Comparison of ENCODE assay signal across 9 cellular contexts in the genomic region with DNA sequence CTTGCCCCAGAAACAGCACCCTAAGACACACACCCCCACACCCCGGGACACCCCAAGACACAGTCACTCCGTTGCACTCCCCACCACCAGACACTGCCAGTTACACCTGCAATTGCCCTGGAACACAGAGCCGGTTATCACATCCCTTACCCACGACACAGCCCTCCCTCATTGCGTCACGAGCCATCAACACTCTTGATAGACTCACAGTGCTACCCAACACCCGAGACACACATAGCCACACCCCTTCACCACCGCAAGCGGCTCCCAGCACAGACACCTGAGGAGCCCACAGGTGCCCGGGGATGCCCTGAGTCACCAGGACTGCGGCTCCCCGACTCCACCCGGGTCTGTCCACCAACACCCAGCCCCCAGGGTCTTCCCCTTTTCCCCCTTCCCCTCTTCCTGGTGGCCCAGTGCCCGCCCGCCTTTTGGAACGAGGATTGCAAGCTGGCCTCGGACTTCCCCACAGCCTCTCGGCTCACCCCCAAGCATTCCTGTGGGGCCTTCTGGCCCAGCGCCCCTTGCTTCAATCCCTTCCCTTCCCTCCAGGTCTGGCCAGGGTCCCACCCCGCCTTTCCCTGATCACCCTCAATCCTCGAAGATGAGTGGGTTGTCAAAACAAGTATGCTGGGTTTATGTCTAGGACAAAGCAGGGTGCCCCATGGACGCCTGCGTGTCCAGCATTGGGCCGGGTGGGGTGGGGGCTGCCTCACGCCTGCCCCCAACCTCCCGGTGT. TPM values are rescaled to one million over a fixed set of nuclear protein-coding genes. Genes with fewer than 3 reads are reported as not detected.
DNase-seq lines count a peak whose midpoint lies in the region; ATAC-seq, FAIRE-seq and TF ChIP-seq lines count a peak whose summit lies in the region.
"Had no signal": no experiment of that assay in that cellular context is flagged by ENCODE, and none has a peak within 500 bp of the region (broad histone marks: within the 10 kb centered on the region; RNA-seq: fewer than 3 reads in every experiment).

No MANE protein-coding gene starts in this region.

- no peak overlapping the region for H3K4me3 Mint-ChIP-seq in stimulated activated naive B cell treated with anti-CD40 and anti-IgM and Interleukin-4, amounts not matched to agents 10 μg/mL and 1 μg/mL and 100 μg/mL, for 72 hours

- DNase-seq in AG08396 (ENCODE audit: low spot score) (peak; percentile 89), H54 (ENCODE audit: insufficient read length, low spot score) (peak; percentile 99), SW480 (ENCODE audit: low spot score) (peak; percentile 92), foreskin fibroblast (peak; percentile 65 to 72), upper lobe of right lung (no peak)
- no peak for DNase-seq in stimulated activated naive B cell treated with anti-CD40 and anti-IgM and Interleukin-4, amounts not matched to agents 10 μg/mL and 1 μg/mL and 100 μg/mL, for 72 hours
- no peak for DNase-seq in effector CD4-positive, alpha-beta T cell

- intact Hi-C loops in upper lobe of right lung (cut with DNase I): no loop called here

- H3K27me3 Mint-ChIP-seq in stimulated activated naive B cell treated with anti-CD40 and anti-IgM and Interleukin-4, amounts not matched to agents 10 μg/mL and 1 μg/mL and 100 μg/mL, for 72 hours: peaks cover 39 to 53% of the 10 kb centered on the region in 2 donors

- peaks cover 40% of the 10 kb centered on the region for H3K4me1 ChIP-seq in upper lobe of right lung

- peaks cover 12% of the 10 kb centered on the region in 2 donors for H3K36me3 Mint-ChIP-seq in stimulated activated naive B cell treated with anti-CD40 and anti-IgM and Interleukin-4, amounts not matched to agents 10 μg/mL and 1 μg/mL and 100 μg/mL, for 72 hours

- H3K9me3 ChIP-seq in upper lobe of right lung: no peaks in the 10 kb centered on the region

- peaks cover 18% of the 10 kb centered on the region for H3K36me3 ChIP-seq in upper lobe of right lung

- TF ChIP-seq POLR2A in H54 (IDR thresholded peaks at IDR 0.05; ENCODE audit: low read depth, low read length): no peak

- ATAC-seq in upper lobe of right lung (peak; percentile 9), GM21528 (IDR thresholded peaks at IDR 0.05; ENCODE audit: low FRiP score, unreplicated experiment) (no peak)
- ATAC-seq in stimulated activated naive B cell treated with anti-CD40 and anti-IgM and Interleukin-4, amounts not matched to agents 10 μg/mL and 1 μg/mL and 100 μg/mL, for 72 hours (replicated peaks): no peak

- no peak overlapping the region for H3K27ac Mint-ChIP-seq in stimulated activated naive B cell treated with anti-CD40 and anti-IgM and Interleukin-4, amounts not matched to agents 10 μg/mL and 1 μg/mL and 100 μg/mL, for 72 hours

- TF ChIP-seq CTCF in foreskin fibroblast (IDR thresholded peaks at IDR 0.05; ENCODE audit: low read depth, low read length) (no peak), upper lobe of right lung (IDR thresholded peaks at IDR 0.05) (no peak)

- FAIRE-seq in H54 (lab: Jason Lieb, UNC): peak; percentile 85

- peaks cover 27 to 47% of the 10 kb centered on the region in 2 donors for H3K4me1 Mint-ChIP-seq in stimulated activated naive B cell treated with anti-CD40 and anti-IgM and Interleukin-4, amounts not matched to agents 10 μg/mL and 1 μg/mL and 100 μg/mL, for 72 hours

- H3K4me3 ChIP-seq in foreskin fibroblast (ENCODE audit: low read depth in 1 of 2, low read length in 2 of 2): no peak overlapping the region
- H3K4me3 ChIP-seq in upper lobe of right lung: no peak overlapping the region
- H3K4me3 ChIP-seq: skin epidermis had no signal

- H3K9me3 Mint-ChIP-seq in stimulated activated naive B cell treated with anti-CD40 and anti-IgM and Interleukin-4, amounts not matched to agents 10 μg/mL and 1 μg/mL and 100 μg/mL, for 72 hours: no peaks in the 10 kb centered on the region

- peak overlapping the region; percentile 71 for H3K27ac ChIP-seq in upper lobe of right lung

- no peaks in the 10 kb centered on the region for H3K27me3 ChIP-seq in upper lobe of right lung

RNA-seq across cellular contexts. Expression of gene PTGER1, which starts 1.7 kb away (rescaled TPM):
- 2.5 TPM for total RNA-seq in upper lobe of right lung

RNA-seq across cellular contexts. Expression of gene GIPC1, which starts 19.1 kb away (rescaled TPM):
- total RNA-seq in upper lobe of right lung: 97.7 TPM

RNA-seq across cellular contexts. Expression of gene DNAJB1, which starts 41.4 kb away (rescaled TPM):
- total RNA-seq in upper lobe of right lung: 99.7 TPM

RNA-seq across cellular contexts. Expression of gene PKN1, which starts 43.7 kb away (rescaled TPM):
- 159 TPM for total RNA-seq in upper lobe of right lung

RNA-seq across cellular contexts. Expression of gene TECR, which starts 52.6 kb away (rescaled TPM):
- 123 TPM for total RNA-seq in upper lobe of right lung

Comparison
In these comparisons a context has a peak if more than half of its experiments do, and no peak if none do; other contexts are left out.
1. DNase-seq: peak in AG08396 (single experiment), H54 (single experiment), SW480 (single experiment) and foreskin fibroblast (2 of 2); none in upper lobe of right lung (single experiment), stimulated activated naive B cell treated with anti-CD40 and anti-IgM and Interleukin-4, amounts not matched to agents 10 μg/mL and 1 μg/mL and 100 μg/mL, for 72 hours (single experiment) and effector CD4-positive, alpha-beta T cell (single experiment).